In genomic region chr7:42858570-42858969, GRCh38 we compare ENCODE assay signal across 22 cellular contexts. TPM values are rescaled to one million over a fixed set of nuclear protein-coding genes. Genes with fewer than 3 reads are reported as not detected.
DNase-seq lines count a peak whose midpoint lies in the region; ATAC-seq and TF ChIP-seq lines count a peak whose summit lies in the region.
"Had no signal": no experiment of that assay in that cellular context is flagged by ENCODE, and none has a peak within 500 bp of the region (broad histone marks: within the 10 kb centered on the region; RNA-seq: fewer than 3 reads in every experiment).

No MANE protein-coding gene starts in this region.

- H3K36me3 Mint-ChIP-seq in MCF 10A (ENCODE audit: insufficient read depth, unreplicated experiment) = no peaks in the 10 kb centered on the region
- H3K36me3 Mint-ChIP-seq: CD14-positive monocyte had no signal

- H3K9me3 ChIP-seq in breast epithelium (no peaks in the 10 kb centered on the region), heart left ventricle (peaks cover 0 to 13% (median 0%) of the 10 kb centered on the region in 12 donors)
- H3K9me3 ChIP-seq: testis had no signal

- ATAC-seq in heart left ventricle = no peak
- no peak for ATAC-seq in GM21367 (IDR thresholded peaks at IDR 0.05; ENCODE audit: unreplicated experiment)
- ATAC-seq: left lobe of liver; stimulated activated effector memory CD8-positive, alpha-beta T cell treated with anti-CD3 and anti-CD28 coated beads, Interleukin-12 subunit alpha, Interleukin-12 subunit beta, amount 100 ng/mL, for 72 hours had no signal

- no TSS peak for BruUV-seq in MCF 10A (replicated peaks; lab: Mats Ljungman, UMichigan)

- peaks cover 7% of the 10 kb centered on the region for H3K9me3 Mint-ChIP-seq in MCF 10A (ENCODE audit: unreplicated experiment)

- WGBS in heart left ventricle, 4 donors = 92 to 95% (median 92%) methylated on average over 1 of the region's 1 CpG

- no peaks in the 10 kb centered on the region for H3K27me3 ChIP-seq in breast epithelium
- peaks cover 0 to 23% (median 0%) of the 10 kb centered on the region in 9 donors for H3K27me3 ChIP-seq in heart left ventricle
- H3K27me3 ChIP-seq: testis had no signal

- H3K4me3 Mint-ChIP-seq in MCF 10A (ENCODE audit: unreplicated experiment) = no peak overlapping the region
- H3K4me3 Mint-ChIP-seq: CD14-positive monocyte; endodermal cell; stimulated activated effector memory CD8-positive, alpha-beta T cell treated with anti-CD3 and anti-CD28 coated beads, Interleukin-12 subunit alpha, Interleukin-12 subunit beta, amount 100 ng/mL, for 72 hours had no signal

- H3K27ac ChIP-seq in breast epithelium (no peak overlapping the region), RWPE1 (no peak overlapping the region), heart left ventricle (no peak overlapping the region)
- H3K27ac ChIP-seq: testis had no signal

- DNase-seq in MCF 10A (ENCODE audit: unreplicated experiment) (peak; percentile 26), breast epithelium (ENCODE audit: low spot score in 2 of 2) (no peak), RWPE1 (ENCODE audit: low spot score) (peak; percentile 60), fibroblast of pulmonary artery (ENCODE audit: low read depth) (peak; percentile 10), HUDEP-2 (lab: John Stamatoyannopoulos, UW; ENCODE audit: unreplicated experiment in 76 of 76) (no peak), heart left ventricle (no peak)
- DNase-seq in stimulated activated CD4-positive, alpha-beta T cell treated with anti-CD3 and anti-CD28 coated beads, Interleukin-4, amount 100 ng/mL, for 24 hours = no peak
- DNase-seq: activated CD4-positive, alpha-beta T cell treated with anti-CD3 and anti-CD28 coated beads for 1 hour; activated effector memory CD4-positive, alpha-beta T cell treated with anti-CD3 and anti-CD28 coated beads, Interleukin-2, amount 50 U/mL, for 16 hours; amniotic stem cell; endodermal cell; foreskin melanocyte; NCI-H1092; NCI-H2107; NCI-H526 treated with DMSO at 0.1 percent for 48 hours; stimulated activated CD4-positive, alpha-beta T cell treated with anti-CD3 and anti-CD28 coated beads, Interleukin-12 subunit alpha, Interleukin-12 subunit beta, amount 100 ng/mL, for 4 hours; T-helper 9 cell; testis had no signal

- peaks cover 17% of the 10 kb centered on the region for H3K4me1 Mint-ChIP-seq in MCF 10A (ENCODE audit: insufficient read depth, unreplicated experiment)
- H3K4me1 Mint-ChIP-seq: endodermal cell had no signal

- no peak overlapping the region for H3K27ac Mint-ChIP-seq in MCF 10A (ENCODE audit: low read depth, unreplicated experiment)
- H3K27ac Mint-ChIP-seq: CD14-positive monocyte; endodermal cell; stimulated activated effector memory CD8-positive, alpha-beta T cell treated with anti-CD3 and anti-CD28 coated beads, Interleukin-12 subunit alpha, Interleukin-12 subunit beta, amount 100 ng/mL, for 72 hours had no signal

- no peaks in the 10 kb centered on the region for H3K36me3 ChIP-seq in breast epithelium
- H3K36me3 ChIP-seq in heart left ventricle = no peaks in the 10 kb centered on the region

- CTCF ChIA-PET in MCF 10A (lab: Yijun Ruan, JAX) (interaction anchor here (0.5 to 2.0 kb wide), 4 partner anchors 10 to 918 kb away, joined by 3 to 5 read pairs (median 3); no protein-coding TSS in a partner anchor), RWPE1 (lab: Yijun Ruan, JAX) (interaction anchor here (1.6 kb wide), 1 partner anchor 918 kb away, joined by 4 read pairs; no protein-coding TSS in a partner anchor)

- no peak for TF ChIP-seq POLR2A in breast epithelium (IDR thresholded peaks at IDR 0.05)
- TF ChIP-seq POLR2A in heart left ventricle (IDR thresholded peaks at IDR 0.05) = no peak

- POLR2A ChIA-PET in MCF 10A (lab: Yijun Ruan, JAX) = interaction anchor here (0.7 to 0.9 kb wide), 2 partner anchors 18 to 786 kb away, joined by 3 to 4 read pairs; no protein-coding TSS in a partner anchor
- POLR2A ChIA-PET in RWPE1 (lab: Yijun Ruan, JAX; ENCODE audit: low non-redundant PET) = no interaction called here

- intact Hi-C loops in MCF 10A (cut with micrococcal nuclease) (no loop called here), breast epithelium (cut with DNase I; ENCODE audit: low total_unique reads) (no loop called here), heart left ventricle (cut with DNase I) (no loop called here)

- H3K4me1 ChIP-seq in breast epithelium (no peaks in the 10 kb centered on the region), heart left ventricle (no peaks in the 10 kb centered on the region)
- H3K4me1 ChIP-seq: testis had no signal

- H3K27me3 Mint-ChIP-seq in MCF 10A (ENCODE audit: insufficient read depth, unreplicated experiment) = no peaks in the 10 kb centered on the region

- TF ChIP-seq CTCF in MCF 10A (IDR thresholded peaks at IDR 0.05; ENCODE audit: unreplicated experiment) (no peak), breast epithelium (IDR thresholded peaks at IDR 0.05) (no peak), RWPE1 (conservative IDR thresholded peaks at IDR 0.05; ENCODE audit: low read depth) (no peak), fibroblast of pulmonary artery (IDR thresholded peaks at IDR 0.05; ENCODE audit: low read length, missing control alignments) (no peak), heart left ventricle (IDR thresholded peaks at IDR 0.05) (no peak)

- H3K4me3 ChIP-seq in breast epithelium = no peak overlapping the region
- no peak overlapping the region for H3K4me3 ChIP-seq in fibroblast of pulmonary artery (replicated peaks; ENCODE audit: low read depth, low read length)
- H3K4me3 ChIP-seq in heart left ventricle = no peak overlapping the region
- H3K4me3 ChIP-seq: testis had no signal

RNA-seq across cellular contexts. Expression of gene C7orf25, which starts 53.3 kb away (rescaled TPM):
- 4.4 and 5.4 TPM in 2 replicates for total RNA-seq in MCF 10A (2022)
- 10 to 100 TPM; 10.9 to 13.6 (median 11.8) TPM for total RNA-seq in breast epithelium
- 1 to 10 TPM; 1.8 to 9.1 (median 4.0) TPM for total RNA-seq in heart left ventricle
- polyA plus RNA-seq in heart left ventricle = 1 to 10 TPM; 5.0 to 7.8 TPM

Comparison
In these comparisons a context has a peak if more than half of its experiments do, and no peak if none do; other contexts are left out.
1. DNase-seq: peak in MCF 10A (single experiment), RWPE1 (single experiment) and fibroblast of pulmonary artery (single experiment); none in breast epithelium (0 of 2), HUDEP-2 (0 of 76), heart left ventricle (0 of 5) and stimulated activated CD4-positive, alpha-beta T cell treated with anti-CD3 and anti-CD28 coated beads, Interleukin-4, amount 100 ng/mL, for 24 hours (single experiment).